Comparison of ENCODE assay signal across 25 cellular contexts in genomic region chr2:231159306-231159705, GRCh38. TPM values are rescaled to one million over a fixed set of nuclear protein-coding genes. Genes with fewer than 3 reads are reported as not detected.
DNase-seq lines count a peak whose midpoint lies in the region; ATAC-seq and TF ChIP-seq lines count a peak whose summit lies in the region.
"Had no signal": no experiment of that assay in that cellular context is flagged by ENCODE, and none has a peak within 500 bp of the region (broad histone marks: within the 10 kb centered on the region; RNA-seq: fewer than 3 reads in every experiment).

No MANE protein-coding gene starts in this region.

- no peak for TF ChIP-seq POLR2A in testis (IDR thresholded peaks at IDR 0.05)
- TF ChIP-seq POLR2A in GM18505 (IDR thresholded peaks at IDR 0.05; ENCODE audit: borderline replicate concordance, extremely low read depth, insufficient read depth, insufficient read length): no peak

- H3K27ac Mint-ChIP-seq in activated naive CD8-positive, alpha-beta T cell treated with anti-CD3 and anti-CD28 coated beads for 36 hours: peak overlapping the region; percentile 14
- H3K27ac Mint-ChIP-seq: IgD-negative memory B cell; T-helper 1 cell treated with Interleukin-12 subunit alpha and Interleukin-12 subunit beta and Interleukin-4 antibody, amounts not matched to agents 30 μg/mL and 1 μg/mL, for 36 hours had no signal

- H3K27ac ChIP-seq in fibroblast of lung (ENCODE audit: insufficient read depth, low read length) (peak overlapping the region; percentile 39), testis (peak overlapping the region; percentile 9 to 23)
- H3K27ac ChIP-seq: left ventricle myocardium inferior, prostate gland, stomach had no signal

- no peak overlapping the region for H3K9ac ChIP-seq in fibroblast of lung (ENCODE audit: insufficient read depth, low read length)

- H3K36me3 Mint-ChIP-seq in activated naive CD8-positive, alpha-beta T cell treated with anti-CD3 and anti-CD28 coated beads for 36 hours: peaks cover 14% of the 10 kb centered on the region

- H3K4me1 Mint-ChIP-seq in activated naive CD8-positive, alpha-beta T cell treated with anti-CD3 and anti-CD28 coated beads for 36 hours: peaks cover 13% of the 10 kb centered on the region

- H3K4me2 ChIP-seq in fibroblast of lung (ENCODE audit: extremely low read depth, insufficient read depth, low read length): no peak overlapping the region

- H3K9me3 ChIP-seq in fibroblast of lung (ENCODE audit: control insufficient read depth, insufficient read depth, low read depth, low read length): no peaks in the 10 kb centered on the region
- H3K9me3 ChIP-seq in testis: no peaks in the 10 kb centered on the region
- H3K9me3 ChIP-seq: left ventricle myocardium inferior, prostate gland, stomach, upper lobe of left lung had no signal

- DNase-seq in HCEC 1CT (peak; percentile 46), fibroblast of lung (ENCODE audit: low read depth in 2 of 2) (peak in 1 of 2 donors; percentile 59), testis (no peak), SW 1271 (lab: John Stamatoyannopoulos, UW) (no peak)
- no peak for DNase-seq in activated naive CD8-positive, alpha-beta T cell treated with anti-CD3 and anti-CD28 coated beads for 36 hours
- DNase-seq: activated CD4-positive, alpha-beta T cell treated with anti-CD3 and anti-CD28 coated beads, Interleukin-2, amount 50 U/mL, for 1 hour; activated effector memory CD4-positive, alpha-beta T cell treated with anti-CD3 and anti-CD28 coated beads, Interleukin-2, amount 50 U/mL, for 16 hours; AML-193; central memory CD4-positive, alpha-beta T cell; effector CD4-positive, alpha-beta T cell; left ventricle myocardium inferior; NCI-H1436 treated with DMSO at 0.1 percent for 48 hours; NCI-H2171; NCI-H774; SIG-M5; stomach; upper lobe of left lung had no signal

- H3K4me3 Mint-ChIP-seq in activated naive CD8-positive, alpha-beta T cell treated with anti-CD3 and anti-CD28 coated beads for 36 hours: no peak overlapping the region
- H3K4me3 Mint-ChIP-seq: T-helper 1 cell treated with Interleukin-12 subunit alpha and Interleukin-12 subunit beta and Interleukin-4 antibody, amounts not matched to agents 30 μg/mL and 1 μg/mL, for 36 hours had no signal

- H3K9me3 Mint-ChIP-seq in activated naive CD8-positive, alpha-beta T cell treated with anti-CD3 and anti-CD28 coated beads for 36 hours: no peaks in the 10 kb centered on the region
- H3K9me3 Mint-ChIP-seq: IgD-negative memory B cell; T-helper 1 cell treated with Interleukin-12 subunit alpha and Interleukin-12 subunit beta and Interleukin-4 antibody, amounts not matched to agents 30 μg/mL and 1 μg/mL, for 36 hours had no signal

- H3K27me3 ChIP-seq in fibroblast of lung (ENCODE audit: control insufficient read depth, insufficient read depth, low read length) (no peaks in the 10 kb centered on the region), testis (no peaks in the 10 kb centered on the region)
- H3K27me3 ChIP-seq: stomach, upper lobe of left lung had no signal

- peaks cover 28% of the 10 kb centered on the region for H3K4me1 ChIP-seq in fibroblast of lung (ENCODE audit: control insufficient read depth, extremely low read depth, insufficient read depth, low read length)
- H3K4me1 ChIP-seq in testis: peaks cover 11% of the 10 kb centered on the region
- H3K4me1 ChIP-seq: prostate gland had no signal

- H3K36me3 ChIP-seq in fibroblast of lung (ENCODE audit: control insufficient read depth, insufficient read depth, low read length): no peaks in the 10 kb centered on the region
- no peaks in the 10 kb centered on the region for H3K36me3 ChIP-seq in testis (ENCODE audit: low read depth, missing control alignments)
- H3K36me3 ChIP-seq: prostate gland had no signal

- no peak overlapping the region for H3K4me3 ChIP-seq in fibroblast of lung (replicated peaks in 1 of 4; ENCODE audit: control extremely low read depth in 1 of 4, insufficient read depth in 1 of 4, low read depth in 3 of 4, low read length in 4 of 4)
- H3K4me3 ChIP-seq in testis: no peak overlapping the region
- H3K4me3 ChIP-seq: left ventricle myocardium inferior, prostate gland, stomach, upper lobe of left lung had no signal

- no peak overlapping the region for H2AFZ ChIP-seq in fibroblast of lung (ENCODE audit: low read length)

- intact Hi-C loops in testis (cut with DNase I; ENCODE audit: low total_unique reads): no loop called here

- H4K20me1 ChIP-seq in fibroblast of lung (ENCODE audit: control insufficient read depth, extremely low read depth, insufficient read depth, low read length): no peaks in the 10 kb centered on the region

- TF ChIP-seq CTCF in fibroblast of lung (conservative IDR thresholded peaks at IDR 0.05 in 1 of 2, IDR thresholded peaks at IDR 0.05 in 1 of 2; ENCODE audit: low read depth in 1 of 2, low read length in 2 of 2) (no peak), testis (IDR thresholded peaks at IDR 0.05) (no peak)

- H3K79me2 ChIP-seq in fibroblast of lung (ENCODE audit: control insufficient read depth, insufficient read depth, low read length): no peaks in the 10 kb centered on the region

- no peak for ATAC-seq in GM18505 (IDR thresholded peaks at IDR 0.05; ENCODE audit: unreplicated experiment)
- no peak for ATAC-seq in HG03280 (IDR thresholded peaks at IDR 0.05; ENCODE audit: unreplicated experiment)

- H3K27me3 Mint-ChIP-seq in activated naive CD8-positive, alpha-beta T cell treated with anti-CD3 and anti-CD28 coated beads for 36 hours: no peaks in the 10 kb centered on the region
- H3K27me3 Mint-ChIP-seq: IgD-negative memory B cell had no signal

RNA-seq across cellular contexts. Expression of gene HTR2B, which starts 34.5 kb away (rescaled TPM):
- total RNA-seq in activated naive CD8-positive, alpha-beta T cell treated with anti-CD3 and anti-CD28 coated beads for 36 hours: not detected
- 31.1 and 92.5 TPM in 2 replicates for total RNA-seq in fibroblast of lung
- polyA plus RNA-seq in fibroblast of lung: 12.6 and 26.0 TPM in 2 replicates
- 6.9 and 15.9 TPM in 2 replicates for polyA plus RNA-seq in fibroblast of lung (2012)
- 5.2 and 5.6 TPM in 2 replicates for polyA minus RNA-seq in fibroblast of lung (ENCODE audit: low replicate concordance)
- total RNA-seq in testis: under 1 TPM; 0.16 to 0.37 TPM
- 0.71 TPM for polyA plus RNA-seq in testis (ENCODE audit: insufficient read depth, low read depth, low replicate concordance)
- total RNA-seq: Daoy, MCF 10A, prostate gland had no signal
- polyA plus RNA-seq: IgD-negative memory B cell, neural cell had no signal

RNA-seq across cellular contexts. Expression of gene ARMC9, which starts 39.1 kb away (rescaled TPM):
- 1 to 10 TPM; 3.9 to 5.1 TPM for total RNA-seq in activated naive CD8-positive, alpha-beta T cell treated with anti-CD3 and anti-CD28 coated beads for 36 hours
- total RNA-seq in fibroblast of lung (60.4 and 153 TPM in 2 replicates), testis (10 to 100 TPM; 47.5 to 49.7 TPM)
- polyA plus RNA-seq in fibroblast of lung (68.4 and 114 TPM in 2 replicates), testis (ENCODE audit: insufficient read depth, low read depth, low replicate concordance) (35.0 TPM)
- polyA plus RNA-seq in fibroblast of lung (2012): 43.9 and 84.4 TPM in 2 replicates
- polyA minus RNA-seq in fibroblast of lung (ENCODE audit: low replicate concordance): 120 and 131 TPM in 2 replicates

Comparison
In these comparisons a context has a peak if more than half of its experiments do, and no peak if none do; other contexts are left out.
1. RNA of gene HTR2B, which starts 34.5 kb away (total RNA-seq): 31.1 to 92.5 TPM in fibroblast of lung; 0.16 to 0.37 TPM in testis and not detected in activated naive CD8-positive, alpha-beta T cell treated with anti-CD3 and anti-CD28 coated beads for 36 hours; every median in the first group is over 10 times any median in the second.
2. RNA of gene ARMC9, which starts 39.1 kb away (total RNA-seq): 60.4 to 153 TPM in fibroblast of lung and 47.5 to 49.7 TPM in testis; 3.9 to 5.1 TPM in activated naive CD8-positive, alpha-beta T cell treated with anti-CD3 and anti-CD28 coated beads for 36 hours; every median in the first group is over 4 times any median in the second.